14 cellular contexts compared by ENCODE assay signal in the genomic region with DNA sequence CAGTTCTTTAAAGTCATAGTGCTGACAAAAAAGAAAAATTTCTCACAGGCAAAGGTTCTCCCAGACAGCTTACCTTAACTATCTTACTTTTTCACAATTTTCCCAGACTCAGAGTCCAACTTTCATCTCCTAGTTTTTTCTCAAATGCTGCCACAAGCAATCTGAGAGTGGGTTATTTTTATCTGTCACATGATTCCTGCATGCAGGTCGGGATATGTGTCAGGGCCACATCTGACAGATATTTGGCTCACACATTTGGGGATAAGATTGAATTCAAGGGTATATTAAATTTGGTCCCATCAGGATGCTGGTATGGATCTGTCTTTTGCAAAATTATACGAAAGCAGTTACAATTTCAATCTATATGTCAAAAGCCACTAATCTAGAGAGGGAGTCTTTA. TPM values are rescaled to one million over a fixed set of nuclear protein-coding genes. Genes with fewer than 3 reads are reported as not detected.
DNase-seq lines count a peak whose midpoint lies in the region; ATAC-seq and TF ChIP-seq lines count a peak whose summit lies in the region.
"Had no signal": no experiment of that assay in that cellular context is flagged by ENCODE, and none has a peak within 500 bp of the region (broad histone marks: within the 10 kb centered on the region; RNA-seq: fewer than 3 reads in every experiment).

No MANE protein-coding gene starts in this region.

- peaks cover 73 to 88% (median 79%) of the 10 kb centered on the region in 10 experiments for H3K4me1 ChIP-seq in BLaER1 treated with 17β-estradiol and CSF1 and Interleukin-3, amounts not matched to agents 10 nM and 100 nM
- H3K4me1 ChIP-seq in adrenal gland (replicated peaks in 1 of 2) (peaks cover 28 to 64% of the 10 kb centered on the region in 2 donors), parathyroid adenoma (peaks cover 13% of the 10 kb centered on the region)

- no peak overlapping the region for H3K4me3 Mint-ChIP-seq in activated CD8-positive, alpha-beta T cell treated with anti-CD3 and anti-CD28 coated beads for 36 hours
- H3K4me3 Mint-ChIP-seq: CD4-positive, CD25-positive, alpha-beta regulatory T cell had no signal

- H3K27me3 ChIP-seq in BLaER1 treated with 17β-estradiol and CSF1 and Interleukin-3, amounts not matched to agents 10 nM and 100 nM = no peaks in the 10 kb centered on the region
- H3K27me3 ChIP-seq in adrenal gland (no peaks in the 10 kb centered on the region), parathyroid adenoma (ENCODE audit: control insufficient read depth, insufficient read depth, low read length) (no peaks in the 10 kb centered on the region)

- H3K27me3 Mint-ChIP-seq in activated CD8-positive, alpha-beta T cell treated with anti-CD3 and anti-CD28 coated beads for 36 hours = no peaks in the 10 kb centered on the region
- H3K27me3 Mint-ChIP-seq: CD4-positive, CD25-positive, alpha-beta regulatory T cell had no signal

- H3K4me1 Mint-ChIP-seq in activated CD8-positive, alpha-beta T cell treated with anti-CD3 and anti-CD28 coated beads for 36 hours (ENCODE audit: low read depth) = peaks cover 9% of the 10 kb centered on the region

- H4K20me1 ChIP-seq in BLaER1 treated with 17β-estradiol and CSF1 and Interleukin-3, amounts not matched to agents 10 nM and 100 nM = peaks cover 0 to 24% (median 4%) of the 10 kb centered on the region in 11 experiments; a peak in 5 of 22 replicates

- TF ChIP-seq POLR2A in adrenal gland (IDR thresholded peaks at IDR 0.05) = no peak

- 30 to 42% (median 34%) methylated on average over 2 of the region's 2 CpGs for WGBS in adrenal gland, 4 donors

- no peak overlapping the region for H3K27ac Mint-ChIP-seq in activated CD8-positive, alpha-beta T cell treated with anti-CD3 and anti-CD28 coated beads for 36 hours
- H3K27ac Mint-ChIP-seq: CD4-positive, CD25-positive, alpha-beta regulatory T cell had no signal

- no peaks in the 10 kb centered on the region for H3K9me3 Mint-ChIP-seq in activated CD8-positive, alpha-beta T cell treated with anti-CD3 and anti-CD28 coated beads for 36 hours
- H3K9me3 Mint-ChIP-seq: CD4-positive, CD25-positive, alpha-beta regulatory T cell had no signal

- H3K79me2 ChIP-seq in parathyroid adenoma = peaks cover 7% of the 10 kb centered on the region

- no peaks in the 10 kb centered on the region for H3K9me3 ChIP-seq in BLaER1 treated with 17β-estradiol and CSF1 and Interleukin-3, amounts not matched to agents 10 nM and 100 nM (replicated peaks in 1 of 11)
- H3K9me3 ChIP-seq in adrenal gland (replicated peaks in 1 of 3) (no peaks in the 10 kb centered on the region), parathyroid adenoma (ENCODE audit: control insufficient read depth, low read length) (no peaks in the 10 kb centered on the region)

- peak overlapping the region; percentile 25 to 94 (median 58); a peak in 19 of 22 replicates for H3K4me2 ChIP-seq in BLaER1 treated with 17β-estradiol and CSF1 and Interleukin-3, amounts not matched to agents 10 nM and 100 nM
- H3K4me2 ChIP-seq in parathyroid adenoma (ENCODE audit: low read length) = peak overlapping the region; percentile 45
- H3K4me2 ChIP-seq: PC-9 had no signal

- DNase-seq in adrenal gland (peak in 3 of 7 donors; percentile 34 to 40 (median 35)), left ventricle myocardium superior (no peak), AG20443 (ENCODE audit: low spot score) (no peak), inferior parietal cortex (ENCODE audit: extremely low spot score) (no peak)
- DNase-seq in activated CD8-positive, alpha-beta T cell treated with anti-CD3 and anti-CD28 coated beads for 36 hours = no peak
- DNase-seq: CD4-positive, CD25-positive, alpha-beta regulatory T cell; KG1; NCI-H1436; NCI-H2029; NCI-H510A treated with DMSO at 0.1 percent for 48 hours; NCI-H82; PC-9 had no signal

- POLR2A ChIA-PET in activated CD8-positive, alpha-beta T cell treated with anti-CD3 and anti-CD28 coated beads for 36 hours (lab: Charles Lee) = no interaction called here

- H3K9ac ChIP-seq in BLaER1 treated with 17β-estradiol and CSF1 and Interleukin-3, amounts not matched to agents 10 nM and 100 nM = peak overlapping the region in 2 of 11 experiments; percentile 17 to 34; a peak in 2 of 22 replicates
- no peak overlapping the region for H3K9ac ChIP-seq in parathyroid adenoma

- peaks cover 9 to 37% (median 25%) of the 10 kb centered on the region in 11 experiments for H3K36me3 ChIP-seq in BLaER1 treated with 17β-estradiol and CSF1 and Interleukin-3, amounts not matched to agents 10 nM and 100 nM
- H3K36me3 ChIP-seq in adrenal gland (replicated peaks in 1 of 2) = no peaks in the 10 kb centered on the region
- no peaks in the 10 kb centered on the region for H3K36me3 ChIP-seq in parathyroid adenoma (ENCODE audit: control insufficient read depth, insufficient read depth, low read length)

- peaks cover 9% of the 10 kb centered on the region for H3K36me3 Mint-ChIP-seq in activated CD8-positive, alpha-beta T cell treated with anti-CD3 and anti-CD28 coated beads for 36 hours (ENCODE audit: low read depth)

- H2AFZ ChIP-seq in parathyroid adenoma = no peak overlapping the region
- H2AFZ ChIP-seq: PC-9 had no signal

- H3K4me3 ChIP-seq in BLaER1 treated with 17β-estradiol and CSF1 and Interleukin-3, amounts not matched to agents 10 nM and 100 nM = no peak overlapping the region
- H3K4me3 ChIP-seq in adrenal gland (no peak overlapping the region), parathyroid adenoma (ENCODE audit: low read depth, low read length) (no peak overlapping the region)
- H3K4me3 ChIP-seq: PC-9 had no signal

- intact Hi-C loops in adrenal gland (cut with DNase I) = no loop called here
- intact Hi-C loops in left ventricle myocardium superior (cut with micrococcal nuclease) = no loop called here
- intact Hi-C loops in activated CD8-positive, alpha-beta T cell treated with anti-CD3 and anti-CD28 coated beads for 36 hours (cut with micrococcal nuclease) = no loop called here

- CTCF ChIA-PET in activated CD8-positive, alpha-beta T cell treated with anti-CD3 and anti-CD28 coated beads for 36 hours (lab: Charles Lee) = no interaction called here

- peak overlapping the region in 5 of 11 experiments; percentile 2 to 18 (median 9); a peak in 4 of 22 replicates for H3K27ac ChIP-seq in BLaER1 treated with 17β-estradiol and CSF1 and Interleukin-3, amounts not matched to agents 10 nM and 100 nM
- H3K27ac ChIP-seq in adrenal gland (peak overlapping the region in 3 of 5 donors; percentile 38 to 44 (median 41)), parathyroid adenoma (no peak overlapping the region)
- H3K27ac ChIP-seq: PC-9 had no signal

- no peak for TF ChIP-seq CTCF in adrenal gland (IDR thresholded peaks at IDR 0.05)
- TF ChIP-seq CTCF in parathyroid adenoma (IDR thresholded peaks at IDR 0.05) = no peak
- no peak for TF ChIP-seq CTCF in activated CD8-positive, alpha-beta T cell treated with anti-CD3 and anti-CD28 coated beads for 36 hours (IDR thresholded peaks at IDR 0.05)

- ATAC-seq in left ventricle myocardium superior = peak; percentile 52
- ATAC-seq in activated CD8-positive, alpha-beta T cell treated with anti-CD3 and anti-CD28 coated beads for 36 hours = no peak

RNA-seq across cellular contexts. Expression of a gene that starts 50.1 kb away (rescaled TPM):
- total RNA-seq in adrenal gland = 10 to 100 TPM; 21.5 to 53.7 (median 33.2) TPM
- 100 to 1,000 TPM in 2 of 3 donors, 1 to 10 TPM in 1; 9.7 to 122 (median 109) TPM for polyA plus RNA-seq in adrenal gland
- 19.7 TPM for total RNA-seq in left ventricle myocardium superior
- 10 to 100 TPM; 13.3 to 16.4 TPM for total RNA-seq in activated CD8-positive, alpha-beta T cell treated with anti-CD3 and anti-CD28 coated beads for 36 hours
